9 cellular contexts compared by ENCODE assay signal in genomic region chr5:141326088-141326854, GRCh38. TPM values are rescaled to one million over a fixed set of nuclear protein-coding genes. Genes with fewer than 3 reads are reported as not detected.
A peak's percentile ranks its signal among the peaks of the same experiment; 100 is the strongest.
DNase-seq lines count a peak whose midpoint lies in the region; ATAC-seq and TF ChIP-seq lines count a peak whose summit lies in the region.
"Had no signal": no experiment of that assay in that cellular context is flagged by ENCODE, and none has a peak within 500 bp of the region (broad histone marks: within the 10 kb centered on the region; RNA-seq: fewer than 3 reads in every experiment).

No MANE protein-coding gene starts in this region.

- H3K9me3 ChIP-seq in Panc1 (ENCODE audit: control insufficient read depth, insufficient read depth, low read depth, low read length) = peaks cover 10% of the 10 kb centered on the region; the same call in 1 of the 2 replicates
- peaks cover 0 to 93% (median 22%) of the 10 kb centered on the region in 4 donors for H3K9me3 ChIP-seq in tibial nerve

- TF ChIP-seq EP300 in tibial nerve (IDR thresholded peaks at IDR 0.05) = peak in 1 of 2 donors; percentile 52

- TF ChIP-seq CTCF in Panc1 (IDR thresholded peaks at IDR 0.05) (peak; percentile 82), tibial nerve (IDR thresholded peaks at IDR 0.05) (peak; percentile 11 to 57 (median 15))

- H3K4me1 ChIP-seq in Panc1 (ENCODE audit: control insufficient read depth, insufficient read depth, low read length) = no peaks in the 10 kb centered on the region
- H3K4me1 ChIP-seq in tibial nerve = peaks cover 0 to 2% (median under 1%) of the 10 kb centered on the region in 4 donors

- H3K27ac ChIP-seq in Panc1 (ENCODE audit: low read length) (peak overlapping the region; percentile 73), tibial nerve (peak overlapping the region in 3 of 4 donors; percentile 41 to 69 (median 52))

- H3K27me3 ChIP-seq in Panc1 (ENCODE audit: control insufficient read depth, insufficient read depth, low read length) (no peaks in the 10 kb centered on the region), tibial nerve (no peaks in the 10 kb centered on the region)

- peak; percentile 12 to 40 for TF ChIP-seq POLR2A in tibial nerve (IDR thresholded peaks at IDR 0.05)

- in situ Hi-C loops in Panc1 (cut with HindIII; ENCODE audit: low pct_unique_long_range_greater_than_20kb, low sequenced_read_pairs) = loop anchor here (25.0 kb wide), 1 partner anchor 139 kb away; the partner anchor contains the start of genes PCDHB10, PCDHB11, PCDHB16 and PCDHB8

- WGBS in tibial nerve, 2 donors = 14 to 19% methylated on average over 27 of the region's 27 CpGs

- POLR2A ChIA-PET in Panc1 (lab: Charles Lee) = no interaction called here

- CTCF ChIA-PET in Panc1 (lab: Charles Lee) = interaction anchor here (0.6 to 0.7 kb wide), 3 partner anchors 24 to 1598 kb away, joined by 3 to 8 read pairs (median 3); partner anchors contain the start of gene PCDHGB1

- intact Hi-C loops in Panc1 (cut with micrococcal nuclease; ENCODE audit: unreplicated experiment) = no loop called here

- H3K36me3 ChIP-seq in Panc1 (ENCODE audit: control insufficient read depth, insufficient read depth, low read length) = no peaks in the 10 kb centered on the region
- peaks cover 0 to 30% (median 0%) of the 10 kb centered on the region in 3 donors for H3K36me3 ChIP-seq in tibial nerve

- DNase-seq in Panc1 (ENCODE audit: low read depth, low spot score) = no peak
- peak; percentile 35 for DNase-seq in activated gamma-delta T cell treated with anti-CD3 and anti-CD28 coated beads, Interleukin-2, amount 50 U/mL, for 16 hours (ENCODE audit: low read depth)
- peak; percentile 60 for DNase-seq in germinal center (ENCODE audit: low spot score)
- DNase-seq in pons (ENCODE audit: low spot score) = peak; percentile 62
- peak in 1 of 2 donors; percentile 23 for DNase-seq in tibial nerve (ENCODE audit: low spot score in 2 of 2)
- no peak for DNase-seq in NCI-H226

- ATAC-seq in GM18517 (IDR thresholded peaks at IDR 0.05; ENCODE audit: unreplicated experiment) = peak; percentile 45
- ATAC-seq in HG03095 (IDR thresholded peaks at IDR 0.05; ENCODE audit: unreplicated experiment) = peak; percentile 81
- peak; percentile 94 for ATAC-seq in Panc1

- BruUV-seq in Panc1 (replicated peaks; lab: Mats Ljungman, UMichigan) = no TSS peak

- peak overlapping the region; percentile 50 to 77 for H3K4me3 ChIP-seq in Panc1 (ENCODE audit: low read depth in 2 of 2, low read length in 2 of 2)
- H3K4me3 ChIP-seq in tibial nerve = peak overlapping the region in 3 of 4 donors; percentile 3 to 47 (median 16)

RNA-seq across cellular contexts. Expression of gene PCDHGA1, which starts 4.0 kb away (rescaled TPM):
- total RNA-seq in Panc1 (2021; ENCODE audit: unreplicated experiment) = 0.92 TPM
- 0.99 TPM for polyA plus RNA-seq in Panc1 (2012; ENCODE audit: insufficient read length)
- total RNA-seq in tibial nerve = 1 to 10 TPM in 3 of 4 donors, under 1 TPM in 1; 0.90 to 2.5 (median 1.8) TPM

RNA-seq across cellular contexts. Expression of gene TAF7, which starts 5.7 kb away (rescaled TPM):
- total RNA-seq in Panc1 (2021; ENCODE audit: unreplicated experiment) (71.0 TPM), tibial nerve (10 to 100 TPM; 49.5 to 80.0 (median 59.5) TPM)
- 70.7 TPM for polyA plus RNA-seq in Panc1 (2012; ENCODE audit: insufficient read length)

RNA-seq across cellular contexts. Expression of gene PCDHGA2, which starts 12.3 kb away (rescaled TPM):
- total RNA-seq in Panc1 (2021; ENCODE audit: unreplicated experiment) (0.05 TPM), tibial nerve (10 to 100 TPM in 3 of 4 donors, 1 to 10 TPM in 1; 9.6 to 20.4 (median 12.7) TPM)
- polyA plus RNA-seq in Panc1 (2012; ENCODE audit: insufficient read length) = 0.10 TPM

RNA-seq across cellular contexts. Expression of gene PCDHGA3, which starts 17.4 kb away (rescaled TPM):
- total RNA-seq in Panc1 (2021; ENCODE audit: unreplicated experiment) (not detected), tibial nerve (10 to 100 TPM in 1 of 4 donors, 1 to 10 TPM in 3; 6.5 to 10.5 (median 8.7) TPM)
- polyA plus RNA-seq in Panc1 (2012; ENCODE audit: insufficient read length) = not detected

RNA-seq across cellular contexts. Expression of gene SLC25A2, which starts 22.4 kb away (rescaled TPM):
- total RNA-seq in Panc1 (2021; ENCODE audit: unreplicated experiment) (0.28 TPM), tibial nerve (1 to 10 TPM in 1 of 4 donors, under 1 TPM in 1, not detected in 2; 0.42 to 4.8 TPM)
- polyA plus RNA-seq in Panc1 (2012; ENCODE audit: insufficient read length) = not detected
- total RNA-seq: temporal lobe had no signal

Comparison
In these comparisons a context has a peak if more than half of its experiments do, and no peak if none do; other contexts are left out.
1. DNase-seq: peak in activated gamma-delta T cell treated with anti-CD3 and anti-CD28 coated beads, Interleukin-2, amount 50 U/mL, for 16 hours (single experiment), germinal center (single experiment) and pons (single experiment); none in Panc1 (single experiment) and NCI-H226 (single experiment).
2. RNA of gene PCDHGA2, which starts 12.3 kb away (total RNA-seq): 9.6 to 20.4 TPM in tibial nerve; 0.05 TPM in Panc1 (single experiment); every median in the first group is over 10 times any median in the second.
3. Peak in every context shown above with its lines, with median percentiles within 50 percentile points of each other: ATAC-seq.